10 cellular contexts compared by ENCODE assay signal in genomic region chr6:108942556-108943492, GRCh38.
DNase-seq lines count a peak whose midpoint lies in the region; ATAC-seq and TF ChIP-seq lines count a peak whose summit lies in the region.
"Had no signal": no experiment of that assay in that cellular context is flagged by ENCODE, and none has a peak within 500 bp of the region (broad histone marks: within the 10 kb centered on the region; RNA-seq: fewer than 3 reads in every experiment).

No MANE protein-coding gene starts in this region.

- H3K9ac ChIP-seq in stomach smooth muscle (ENCODE audit: low read length in 2 of 2): no peak overlapping the region

- H3K9me3 ChIP-seq in neutrophil (no peaks in the 10 kb centered on the region), stomach smooth muscle (ENCODE audit: control insufficient read depth in 2 of 2, low read length in 2 of 2) (no peaks in the 10 kb centered on the region)
- H3K9me3 ChIP-seq: left lung, thoracic aorta had no signal

- H3K4me1 ChIP-seq in neutrophil (ENCODE audit: control insufficient read depth in 1 of 2, insufficient read depth in 1 of 2, low read depth in 1 of 2, low read length in 1 of 2) (peaks cover 14 to 16% of the 10 kb centered on the region in 2 experiments), stomach smooth muscle (ENCODE audit: control insufficient read depth, insufficient read depth, low read length) (peaks cover 36% of the 10 kb centered on the region)

- H3K9me3 Mint-ChIP-seq in activated T-helper 2 cell treated with anti-CD3 and anti-CD28 coated beads, Interferon-gamma antibody, Interleukin-2, Interleukin-4, amounts not matched to agents 10 μg/mL and 5 μg/mL and 100 μg/mL, durations not matched to agents 14 hours and 24 hours and 36 hours: peaks cover 11% of the 10 kb centered on the region

- no peaks in the 10 kb centered on the region for H3K27me3 Mint-ChIP-seq in activated T-helper 2 cell treated with anti-CD3 and anti-CD28 coated beads, Interferon-gamma antibody, Interleukin-2, Interleukin-4, amounts not matched to agents 10 μg/mL and 5 μg/mL and 100 μg/mL, durations not matched to agents 14 hours and 24 hours and 36 hours (ENCODE audit: low read depth)

- DNase-seq in NK-92 treated with Interleukin-12 subunit alpha and Interleukin-12 subunit beta, amount 100 ng/mL, for 24 hours (lab: John Stamatoyannopoulos, UW): peak; percentile 15
- DNase-seq in NK-92 (lab: John Stamatoyannopoulos, UW; ENCODE audit: unreplicated experiment): no peak
- peak; percentile 58 for DNase-seq in activated T-helper 2 cell treated with anti-CD3 and anti-CD28 coated beads, Interferon-gamma antibody, Interleukin-2, Interleukin-4, amounts not matched to agents 10 μg/mL and 5 μg/mL and 100 μg/mL, durations not matched to agents 14 hours and 24 hours and 36 hours (ENCODE audit: low spot score)
- no peak for DNase-seq in NCI-H2107 treated with DMSO at 0.1 percent for 48 hours (lab: John Stamatoyannopoulos, UW; ENCODE audit: unreplicated experiment)
- DNase-seq in GDM1 (lab: John Stamatoyannopoulos, UW): no peak
- DNase-seq: left lung had no signal

- H3K36me3 ChIP-seq in neutrophil: no peaks in the 10 kb centered on the region
- no peaks in the 10 kb centered on the region for H3K36me3 ChIP-seq in stomach smooth muscle (ENCODE audit: control insufficient read depth in 2 of 2, insufficient read depth in 2 of 2, low read length in 2 of 2)
- H3K36me3 ChIP-seq: left lung, thoracic aorta had no signal

- H3K27ac ChIP-seq in neutrophil: peak overlapping the region; percentile 5
- H3K27ac ChIP-seq in stomach smooth muscle (ENCODE audit: low read length): peak overlapping the region; percentile 55
- H3K27ac ChIP-seq: thoracic aorta had no signal

- peaks cover 11% of the 10 kb centered on the region for H3K36me3 Mint-ChIP-seq in activated T-helper 2 cell treated with anti-CD3 and anti-CD28 coated beads, Interferon-gamma antibody, Interleukin-2, Interleukin-4, amounts not matched to agents 10 μg/mL and 5 μg/mL and 100 μg/mL, durations not matched to agents 14 hours and 24 hours and 36 hours (ENCODE audit: low read depth)

- H3K4me1 Mint-ChIP-seq in activated T-helper 2 cell treated with anti-CD3 and anti-CD28 coated beads, Interferon-gamma antibody, Interleukin-2, Interleukin-4, amounts not matched to agents 10 μg/mL and 5 μg/mL and 100 μg/mL, durations not matched to agents 14 hours and 24 hours and 36 hours (ENCODE audit: low read depth): peaks cover 59% of the 10 kb centered on the region

- H3K27ac Mint-ChIP-seq in activated T-helper 2 cell treated with anti-CD3 and anti-CD28 coated beads, Interferon-gamma antibody, Interleukin-2, Interleukin-4, amounts not matched to agents 10 μg/mL and 5 μg/mL and 100 μg/mL, durations not matched to agents 14 hours and 24 hours and 36 hours: peak overlapping the region; percentile 84

- ATAC-seq in GM18868 (IDR thresholded peaks at IDR 0.05; ENCODE audit: unreplicated experiment): no peak

- intact Hi-C loops in activated T-helper 2 cell treated with anti-CD3 and anti-CD28 coated beads, Interferon-gamma antibody, Interleukin-2, Interleukin-4, amounts not matched to agents 10 μg/mL and 5 μg/mL and 100 μg/mL, durations not matched to agents 14 hours and 24 hours and 36 hours (cut with micrococcal nuclease): loop anchor here (2.0 kb wide), 3 partner anchors 22 to 66 kb away; no protein-coding TSS in a partner anchor

- peak overlapping the region; percentile 64 for H3K4me3 Mint-ChIP-seq in activated T-helper 2 cell treated with anti-CD3 and anti-CD28 coated beads, Interferon-gamma antibody, Interleukin-2, Interleukin-4, amounts not matched to agents 10 μg/mL and 5 μg/mL and 100 μg/mL, durations not matched to agents 14 hours and 24 hours and 36 hours (ENCODE audit: low read depth)

- TF ChIP-seq CTCF in neutrophil (IDR thresholded peaks at IDR 0.05): no peak

- no peak overlapping the region for H3K4me3 ChIP-seq in neutrophil (ENCODE audit: low read depth in 1 of 2, low read length in 1 of 2)
- no peak overlapping the region for H3K4me3 ChIP-seq in stomach smooth muscle (ENCODE audit: low read length in 2 of 2)
- H3K4me3 ChIP-seq: left lung, thoracic aorta had no signal

- H3K27me3 ChIP-seq in neutrophil: no peaks in the 10 kb centered on the region
- no peaks in the 10 kb centered on the region for H3K27me3 ChIP-seq in stomach smooth muscle (ENCODE audit: control insufficient read depth in 1 of 2, insufficient read depth in 2 of 2, low read length in 2 of 2)
- H3K27me3 ChIP-seq: left lung had no signal

Comparison
In these comparisons a context has a peak if more than half of its experiments do, and no peak if none do; other contexts are left out.
1. DNase-seq: peak in NK-92 treated with Interleukin-12 subunit alpha and Interleukin-12 subunit beta, amount 100 ng/mL, for 24 hours (single experiment) and activated T-helper 2 cell treated with anti-CD3 and anti-CD28 coated beads, Interferon-gamma antibody, Interleukin-2, Interleukin-4, amounts not matched to agents 10 μg/mL and 5 μg/mL and 100 μg/mL, durations not matched to agents 14 hours and 24 hours and 36 hours (single experiment); none in NK-92 (single experiment), NCI-H2107 treated with DMSO at 0.1 percent for 48 hours (single experiment) and GDM1 (single experiment).